8 cellular contexts compared by ENCODE assay signal in genomic region chr18:5975111-5975622, GRCh38.
DNase-seq lines count a peak whose midpoint lies in the region; ATAC-seq and TF ChIP-seq lines count a peak whose summit lies in the region.

No MANE protein-coding gene starts in this region.

- no peaks in the 10 kb centered on the region for H3K9me3 ChIP-seq in vagina

- H3K27me3 ChIP-seq in vagina: no peaks in the 10 kb centered on the region

- no peaks in the 10 kb centered on the region for H3K36me3 ChIP-seq in vagina

- H3K4me1 ChIP-seq in vagina: no peaks in the 10 kb centered on the region

- ATAC-seq in GM19455 (IDR thresholded peaks at IDR 0.05; ENCODE audit: unreplicated experiment): peak; percentile 73
- ATAC-seq in HG03432 (IDR thresholded peaks at IDR 0.05; ENCODE audit: unreplicated experiment): peak; percentile 68

- H3K4me3 ChIP-seq in epithelial cell of proximal tubule (ENCODE audit: low read depth, low read length): no peak overlapping the region
- no peak overlapping the region for H3K4me3 ChIP-seq in vagina

- peak; percentile 12 for DNase-seq in Caki2 (ENCODE audit: low read depth)
- DNase-seq in epithelial cell of proximal tubule (ENCODE audit: low read depth): peak; percentile 52
- no peak for DNase-seq in activated CD4-positive, alpha-beta T cell treated with anti-CD3 and anti-CD28 coated beads for 48 hours
- DNase-seq in vagina (ENCODE audit: extremely low spot score in 2 of 2): no peak
- no peak for DNase-seq in cardiac septum (ENCODE audit: low spot score)
- DNase-seq in DMS79 treated with DMSO at 0.1 percent for 48 hours (lab: John Stamatoyannopoulos, UW): no peak

- in situ Hi-C loops in Caki2 (cut with HindIII; ENCODE audit: low pct_unique_long_range_greater_than_20kb, low sequenced_read_pairs): no loop called here

- no peak overlapping the region for H3K27ac ChIP-seq in vagina

- TF ChIP-seq CTCF in epithelial cell of proximal tubule (conservative IDR thresholded peaks at IDR 0.05; ENCODE audit: low read depth, low read length): peak; percentile 20
- TF ChIP-seq CTCF in vagina (IDR thresholded peaks at IDR 0.05): no peak

- intact Hi-C loops in vagina (cut with DNase I): no loop called here
- intact Hi-C loops in cardiac septum (cut with DNase I): no loop called here

- no peak for TF ChIP-seq POLR2A in vagina (IDR thresholded peaks at IDR 0.05)

Comparison
In these comparisons a context has a peak if more than half of its experiments do, and no peak if none do; other contexts are left out.
1. DNase-seq: peak in Caki2 (single experiment) and epithelial cell of proximal tubule (single experiment); none in activated CD4-positive, alpha-beta T cell treated with anti-CD3 and anti-CD28 coated beads for 48 hours (single experiment), vagina (0 of 2), cardiac septum (single experiment) and DMS79 treated with DMSO at 0.1 percent for 48 hours (single experiment).